Comparison of ENCODE assay signal across 18 cellular contexts in the genomic region with DNA sequence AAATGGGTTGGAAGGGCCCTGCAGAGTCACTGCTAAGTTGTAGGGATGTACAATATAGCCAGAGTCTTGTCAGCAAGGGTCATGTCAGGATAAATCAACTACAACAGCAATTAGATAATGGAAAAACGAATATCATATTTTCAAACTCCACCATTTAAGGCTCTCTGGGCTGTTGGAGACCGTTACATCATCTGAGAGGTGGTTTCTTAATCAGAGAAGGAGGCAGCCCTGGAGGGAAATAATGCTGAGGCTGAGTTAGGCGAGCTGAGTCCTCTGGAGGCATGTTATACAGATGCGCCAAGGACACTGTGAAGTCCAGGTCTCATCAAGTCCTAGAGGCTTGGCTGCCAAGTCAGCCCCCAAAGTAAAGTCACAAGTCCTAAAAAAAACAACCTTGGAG. TPM values are rescaled to one million over a fixed set of nuclear protein-coding genes. Genes with fewer than 3 reads are reported as not detected.
DNase-seq lines count a peak whose midpoint lies in the region; ATAC-seq and TF ChIP-seq lines count a peak whose summit lies in the region.
"Had no signal": no experiment of that assay in that cellular context is flagged by ENCODE, and none has a peak within 500 bp of the region (broad histone marks: within the 10 kb centered on the region; RNA-seq: fewer than 3 reads in every experiment).

No MANE protein-coding gene starts in this region.

- H3K79me2 ChIP-seq in hepatocyte: no peaks in the 10 kb centered on the region

- no peak overlapping the region for H3K4me3 Mint-ChIP-seq in progenitor cell of endocrine pancreas (ENCODE audit: low read depth)
- H3K4me3 Mint-ChIP-seq: B cell; CD4-positive, CD25-positive, alpha-beta regulatory T cell; CD8-positive, alpha-beta T cell had no signal

- H2AFZ ChIP-seq in hepatocyte: no peak overlapping the region
- H2AFZ ChIP-seq: GM23248 had no signal

- no peaks in the 10 kb centered on the region for H3K36me3 ChIP-seq in hepatocyte (replicated peaks; ENCODE audit: insufficient read depth, low read depth)
- H3K36me3 ChIP-seq: BLaER1 had no signal

- H3K27ac Mint-ChIP-seq in progenitor cell of endocrine pancreas: peak overlapping the region; percentile 81
- H3K27ac Mint-ChIP-seq: B cell; CD4-positive, CD25-positive, alpha-beta regulatory T cell; CD8-positive, alpha-beta T cell had no signal

- no peak overlapping the region for H3K4me2 ChIP-seq in hepatocyte
- H3K4me2 ChIP-seq: BLaER1 had no signal

- peak overlapping the region; percentile 86 for H3K27ac ChIP-seq in hepatocyte
- H3K27ac ChIP-seq: BLaER1, C4-2B, GM23248 had no signal

- no peak overlapping the region for H3K4me3 ChIP-seq in hepatocyte
- H3K4me3 ChIP-seq: BLaER1, GM23248 had no signal

- H3K9me2 ChIP-seq in hepatocyte (replicated peaks; ENCODE audit: insufficient read depth): no peaks in the 10 kb centered on the region

- peaks cover 11% of the 10 kb centered on the region for H3K4me1 ChIP-seq in hepatocyte (ENCODE audit: insufficient read depth)
- H3K4me1 ChIP-seq: BLaER1 had no signal

- H3K36me3 Mint-ChIP-seq in progenitor cell of endocrine pancreas (ENCODE audit: insufficient read depth): no peaks in the 10 kb centered on the region
- H3K36me3 Mint-ChIP-seq: CD8-positive, alpha-beta T cell had no signal

- no peak for ATAC-seq in HG03378 (IDR thresholded peaks at IDR 0.05; ENCODE audit: unreplicated experiment)
- ATAC-seq: CD8-positive, alpha-beta T cell had no signal

- H3K9me3 Mint-ChIP-seq in progenitor cell of endocrine pancreas (ENCODE audit: low read depth): peaks cover 6% of the 10 kb centered on the region
- H3K9me3 Mint-ChIP-seq: CD8-positive, alpha-beta T cell had no signal

- TF ChIP-seq CTCF in hepatocyte (IDR thresholded peaks at IDR 0.05; ENCODE audit: poor library complexity) (no peak), progenitor cell of endocrine pancreas (IDR thresholded peaks at IDR 0.05; ENCODE audit: unreplicated experiment) (no peak)

- no peaks in the 10 kb centered on the region for H3K27me3 Mint-ChIP-seq in progenitor cell of endocrine pancreas

- H3K9me3 ChIP-seq in hepatocyte (ENCODE audit: low read depth): no peaks in the 10 kb centered on the region
- H3K9me3 ChIP-seq: BLaER1 had no signal

- WGBS in hepatocyte (ENCODE audit: low lambda C conversion rate, missing lambda C conversion rate): 77% methylated on average over 4 of the region's 4 CpGs

- peak; percentile 24 to 47 for DNase-seq in AML-193 (lab: John Stamatoyannopoulos, UW)
- peak; percentile 22 for DNase-seq in OCI-M1 (lab: John Stamatoyannopoulos, UW)
- DNase-seq in hepatocyte (ENCODE audit: low spot score): no peak
- DNase-seq in progenitor cell of endocrine pancreas (ENCODE audit: low spot score, unreplicated experiment): no peak
- DNase-seq in NCI-H748 treated with DMSO at 0.1 percent for 48 hours (lab: John Stamatoyannopoulos, UW): no peak
- no peak for DNase-seq in occipital lobe (lab: John Stamatoyannopoulos, UW)
- no peak for DNase-seq in cortex of kidney (lab: John Stamatoyannopoulos, UW)
- DNase-seq: CD4-positive, CD25-positive, alpha-beta regulatory T cell; CD8-positive, alpha-beta T cell; DMS153; DND-41; GM23248; H7; HCEC 1CT had no signal

- H3K27me3 ChIP-seq in hepatocyte: no peaks in the 10 kb centered on the region
- H3K27me3 ChIP-seq: BLaER1 had no signal

- H3K4me1 Mint-ChIP-seq in progenitor cell of endocrine pancreas (ENCODE audit: low read depth): peaks cover 15% of the 10 kb centered on the region
- H3K4me1 Mint-ChIP-seq: B cell; CD4-positive, CD25-positive, alpha-beta regulatory T cell had no signal

- no peaks in the 10 kb centered on the region for H4K20me1 ChIP-seq in hepatocyte (ENCODE audit: insufficient read depth, poor library complexity, severe bottlenecking)
- H4K20me1 ChIP-seq: BLaER1 had no signal

RNA-seq across cellular contexts. Expression of gene LYRM9, which starts 30.3 kb away (rescaled TPM):
- total RNA-seq in hepatocyte: 9.0 and 12.2 TPM in 2 replicates
- 10.5 and 11.5 TPM in 2 replicates for polyA plus RNA-seq in hepatocyte
- 9.5 and 12.2 TPM in 2 replicates for total RNA-seq in progenitor cell of endocrine pancreas
- 11.9 TPM for total RNA-seq in occipital lobe

Comparison
In these comparisons a context has a peak if more than half of its experiments do, and no peak if none do; other contexts are left out.
1. DNase-seq: peak in AML-193 (2 of 2) and OCI-M1 (single experiment); none in hepatocyte (single experiment), progenitor cell of endocrine pancreas (single experiment), NCI-H748 treated with DMSO at 0.1 percent for 48 hours (single experiment), occipital lobe (single experiment) and cortex of kidney (single experiment).